In genomic region chr6:34544052-34544604, GRCh38 we compare ENCODE assay signal across 24 cellular contexts. TPM values are rescaled to one million over a fixed set of nuclear protein-coding genes. Genes with fewer than 3 reads are reported as not detected.
DNase-seq lines count a peak whose midpoint lies in the region; ATAC-seq, FAIRE-seq and TF ChIP-seq lines count a peak whose summit lies in the region.
"Had no signal": no experiment of that assay in that cellular context is flagged by ENCODE, and none has a peak within 500 bp of the region (broad histone marks: within the 10 kb centered on the region; RNA-seq: fewer than 3 reads in every experiment).

No MANE protein-coding gene starts in this region.

- H3K4me3 ChIP-seq in HepG2 (replicated peaks in 1 of 3; ENCODE audit: insufficient read depth in 1 of 3, low read depth in 2 of 3, low read length in 3 of 3) (no peak overlapping the region), right lobe of liver (no peak overlapping the region), astrocyte (ENCODE audit: insufficient read depth, low read depth, low read length) (no peak overlapping the region), right cardiac atrium (ENCODE audit: low read length) (no peak overlapping the region)

- H3K9me3 Mint-ChIP-seq in astrocyte (ENCODE audit: unreplicated experiment): no peaks in the 10 kb centered on the region
- H3K9me3 Mint-ChIP-seq in neural crest cell: no peaks in the 10 kb centered on the region
- no peaks in the 10 kb centered on the region for H3K9me3 Mint-ChIP-seq in activated T-helper 17 cell treated with anti-CD3 and anti-CD28 coated beads, Interleukin-2, amount 50 U/mL, for 72 hours

- TF ChIP-seq POLR2A in HepG2 (IDR thresholded peaks at IDR 0.05; ENCODE audit: insufficient read depth in 1 of 2, low read depth in 2 of 2, low read length in 2 of 2) (no peak), right lobe of liver (IDR thresholded peaks at IDR 0.05) (no peak)

- H3K27me3 Mint-ChIP-seq in astrocyte (ENCODE audit: low read depth, unreplicated experiment) (peaks cover 37% of the 10 kb centered on the region), neural crest cell (ENCODE audit: low read depth) (no peaks in the 10 kb centered on the region)
- H3K27me3 Mint-ChIP-seq in activated T-helper 17 cell treated with anti-CD3 and anti-CD28 coated beads, Interleukin-2, amount 50 U/mL, for 72 hours: no peaks in the 10 kb centered on the region
- H3K27me3 Mint-ChIP-seq: B cell had no signal

- H3K27ac ChIP-seq in HepG2 (ENCODE audit: extremely low read length, insufficient read depth, low read length) (no peak overlapping the region), right lobe of liver (no peak overlapping the region), astrocyte (ENCODE audit: low read depth, low read length) (no peak overlapping the region), right cardiac atrium (ENCODE audit: low read length) (no peak overlapping the region)

- 63% methylated on average over 26 of the region's 27 CpGs for WGBS in HepG2 (ENCODE audit: low lambda C conversion rate)
- 96% methylated on average over 5 of the region's 27 CpGs for WGBS in right lobe of liver (ENCODE audit: insufficient coverage, low coverage, low lambda C conversion rate, missing lambda C conversion rate)
- WGBS in right cardiac atrium: 97% methylated on average over 27 of the region's 27 CpGs

- peaks cover 22% of the 10 kb centered on the region for H3K4me1 ChIP-seq in HepG2 (ENCODE audit: insufficient read depth, low read length)
- H3K4me1 ChIP-seq in right lobe of liver: peaks cover 0 to 10% (median 0%) of the 10 kb centered on the region in 4 donors
- H3K4me1 ChIP-seq in astrocyte (ENCODE audit: insufficient read depth, low read length): peaks cover 8% of the 10 kb centered on the region
- peaks cover 4% of the 10 kb centered on the region for H3K4me1 ChIP-seq in right cardiac atrium (ENCODE audit: control insufficient read depth, insufficient read depth, low read length)

- H3K27ac Mint-ChIP-seq in astrocyte (ENCODE audit: unreplicated experiment) (no peak overlapping the region), neural crest cell (ENCODE audit: unreplicated experiment) (peak overlapping the region; percentile 60)
- H3K27ac Mint-ChIP-seq in activated T-helper 17 cell treated with anti-CD3 and anti-CD28 coated beads, Interleukin-2, amount 50 U/mL, for 72 hours: no peak overlapping the region
- H3K27ac Mint-ChIP-seq: B cell had no signal

- no peaks in the 10 kb centered on the region; the same call in 1 of the 2 replicates for H4K20me1 ChIP-seq in HepG2 (ENCODE audit: insufficient read depth, low read length)
- no peaks in the 10 kb centered on the region for H4K20me1 ChIP-seq in astrocyte (ENCODE audit: insufficient read depth, low read length)

- H3K4me1 Mint-ChIP-seq in astrocyte (ENCODE audit: low read depth, unreplicated experiment): peaks cover 5% of the 10 kb centered on the region
- no peaks in the 10 kb centered on the region for H3K4me1 Mint-ChIP-seq in neural crest cell
- H3K4me1 Mint-ChIP-seq in activated T-helper 17 cell treated with anti-CD3 and anti-CD28 coated beads, Interleukin-2, amount 50 U/mL, for 72 hours: no peaks in the 10 kb centered on the region
- H3K4me1 Mint-ChIP-seq: B cell had no signal

- peaks cover 22 to 71% of the 10 kb centered on the region in 2 experiments for H3K27me3 ChIP-seq in HepG2 (ENCODE audit: control insufficient read depth in 1 of 2, insufficient read depth in 2 of 2, low read length in 2 of 2)
- H3K27me3 ChIP-seq in right lobe of liver: no peaks in the 10 kb centered on the region
- H3K27me3 ChIP-seq in astrocyte (ENCODE audit: insufficient read depth, low read length): no peaks in the 10 kb centered on the region
- no peaks in the 10 kb centered on the region for H3K27me3 ChIP-seq in right cardiac atrium (ENCODE audit: control insufficient read depth, insufficient read depth)

- DNase-seq in HepG2 (ENCODE audit: low spot score) (no peak), right lobe of liver (no peak), astrocyte (ENCODE audit: low read depth) (no peak), neural crest cell (ENCODE audit: low read depth, low spot score) (no peak), NCI-H226 (no peak), NOMO-1 treated with DMSO at 0.1 percent for 48 hours (lab: John Stamatoyannopoulos, UW; ENCODE audit: unreplicated experiment) (no peak), right cardiac atrium (no peak)
- DNase-seq: DMS79; H7; MM.1S; NCI-H1048; NCI-H1417 treated with DMSO at 0.1 percent for 48 hours; NCI-H187 treated with DMSO at 0.1 percent for 48 hours; NCI-H510A; NCI-H774; NK-92 treated with Interleukin-12 subunit alpha and Interleukin-12 subunit beta, amount 100 ng/mL, for 24 hours; Right ventricle myocardium superior; SW 1271 had no signal

- TF ChIP-seq EP300 in HepG2 (IDR thresholded peaks at IDR 0.05; ENCODE audit: low read depth in 2 of 2, low read length in 2 of 2): no peak
- no peak for TF ChIP-seq EP300 in HepG2 (CRISPR knock-in tag; IDR thresholded peaks at IDR 0.05; ENCODE audit: borderline replicate concordance)

- H3K9ac ChIP-seq in HepG2 (ENCODE audit: insufficient read depth, low read depth, low read length): no peak overlapping the region
- H3K9ac ChIP-seq in astrocyte (ENCODE audit: low read length): no peak overlapping the region

- CTCF ChIA-PET in HepG2 (lab: Yijun Ruan, JAX; ENCODE audit: low intra/inter-chr PET ratio, low total read pairs): no interaction called here

- intact Hi-C loops in HepG2 (cut with micrococcal nuclease; ENCODE audit: unreplicated experiment): no loop called here
- intact Hi-C loops in right lobe of liver (cut with DNase I): no loop called here
- intact Hi-C loops in right cardiac atrium (cut with DNase I): no loop called here

- H2AFZ ChIP-seq in HepG2 (ENCODE audit: low read length) (no peak overlapping the region), astrocyte (ENCODE audit: low read depth, low read length) (no peak overlapping the region)

- FAIRE-seq in HepG2 (lab: Jason Lieb, UNC) (no peak), astrocyte (lab: Jason Lieb, UNC) (no peak)
- FAIRE-seq: A204.1, RCC 7860 had no signal

- no peak overlapping the region for H3K4me2 ChIP-seq in HepG2 (ENCODE audit: low read depth, low read length)
- H3K4me2 ChIP-seq in astrocyte (ENCODE audit: low read length): peak overlapping the region; percentile 56

- H3K4me3 Mint-ChIP-seq in astrocyte (ENCODE audit: unreplicated experiment) (no peak overlapping the region), neural crest cell (no peak overlapping the region)
- no peak overlapping the region for H3K4me3 Mint-ChIP-seq in activated T-helper 17 cell treated with anti-CD3 and anti-CD28 coated beads, Interleukin-2, amount 50 U/mL, for 72 hours
- H3K4me3 Mint-ChIP-seq: B cell had no signal

- in situ Hi-C loops in HepG2 (cut with HindIII; ENCODE audit: extremely low pct_ligation_motif_present, low pct_unique_long_range_greater_than_20kb): no loop called here

- BruUV-seq in HepG2 (replicated peaks; lab: Mats Ljungman, UMichigan): no TSS peak

- H3K36me3 ChIP-seq in HepG2 (replicated peaks in 1 of 2; ENCODE audit: control insufficient read depth in 1 of 2, insufficient read depth in 2 of 2, low read length in 2 of 2) (no peaks in the 10 kb centered on the region), right lobe of liver (no peaks in the 10 kb centered on the region), astrocyte (ENCODE audit: insufficient read depth, low read length) (no peaks in the 10 kb centered on the region)

- no peaks in the 10 kb centered on the region for H3K9me3 ChIP-seq in HepG2 (ENCODE audit: low read length)
- H3K9me3 ChIP-seq in right lobe of liver: no peaks in the 10 kb centered on the region
- no peaks in the 10 kb centered on the region for H3K9me3 ChIP-seq in astrocyte (ENCODE audit: insufficient read depth, low read depth, low read length)
- no peaks in the 10 kb centered on the region for H3K9me3 ChIP-seq in right cardiac atrium (ENCODE audit: control insufficient read depth, low read length)

- H3K79me2 ChIP-seq in HepG2 (ENCODE audit: insufficient read depth, low read length) (no peaks in the 10 kb centered on the region), astrocyte (ENCODE audit: insufficient read depth, low read length) (no peaks in the 10 kb centered on the region)

- ATAC-seq in HepG2 (no peak), right lobe of liver (no peak), right cardiac atrium (no peak)
- no peak for ATAC-seq in activated T-helper 17 cell treated with anti-CD3 and anti-CD28 coated beads, Interleukin-2, amount 50 U/mL, for 72 hours (replicated peaks)

- POLR2A ChIA-PET in HepG2 (lab: Yijun Ruan, JAX): no interaction called here

- H3K36me3 Mint-ChIP-seq in astrocyte (ENCODE audit: low read depth, unreplicated experiment) (no peaks in the 10 kb centered on the region), neural crest cell (ENCODE audit: low read depth) (no peaks in the 10 kb centered on the region)
- no peaks in the 10 kb centered on the region for H3K36me3 Mint-ChIP-seq in activated T-helper 17 cell treated with anti-CD3 and anti-CD28 coated beads, Interleukin-2, amount 50 U/mL, for 72 hours (ENCODE audit: low read depth)

- TF ChIP-seq CTCF in HepG2 (CRISPR knock-in tag; IDR thresholded peaks at IDR 0.05) (no peak), right lobe of liver (IDR thresholded peaks at IDR 0.05) (no peak), astrocyte (IDR thresholded peaks at IDR 0.05; ENCODE audit: insufficient read depth, low read depth, low read length) (no peak), neural crest cell (conservative IDR thresholded peaks at IDR 0.05) (no peak)

- TF ChIP-seq RAD21 in HepG2 (CRISPR knock-in tag; IDR thresholded peaks at IDR 0.05): no peak

RNA-seq across cellular contexts. Expression of gene SPDEF, which starts 12.0 kb away (rescaled TPM):
- not detected in 2 replicates for total RNA-seq in HepG2 (2016; rRNA removed; fragmentation: Illumina TruSeq; extraction: Trizol)
- total RNA-seq in HepG2 (2016; cell fraction: cytosol; rRNA removed; fragmentation: Illumina TruSeq; extraction: Trizol; ENCODE audit: low read depth): not detected in 2 replicates
- not detected in 2 replicates for total RNA-seq in HepG2 (2016; cell fraction: insoluble cytoplasmic fraction; rRNA removed; fragmentation: Illumina TruSeq; extraction: Trizol)
- total RNA-seq in HepG2 (2016; cell fraction: membrane; rRNA removed; fragmentation: Illumina TruSeq; extraction: Trizol): not detected in 2 replicates
- total RNA-seq in HepG2 (2016; cell fraction: nucleus; rRNA removed; fragmentation: Illumina TruSeq; extraction: Trizol): not detected in 2 replicates
- polyA plus RNA-seq in HepG2 (2011; rRNA removed): 0.03 TPM in 1 of 2 replicates, not detected in the other
- polyA plus RNA-seq in HepG2 (2011; cell fraction: cytosol; rRNA removed): not detected in 2 replicates
- 0.07 and 0.08 TPM in 2 replicates for polyA plus RNA-seq in HepG2 (2011; cell fraction: nucleus; rRNA removed)
- not detected in 2 replicates for polyA plus RNA-seq in HepG2 (2012)
- polyA plus RNA-seq in HepG2 (2016; cell fraction: cytosol; fragmentation: Illumina TruSeq; extraction: Trizol; ENCODE audit: low read depth): not detected in 2 replicates
- not detected in 2 replicates for polyA plus RNA-seq in HepG2 (2016; cell fraction: insoluble cytoplasmic fraction; fragmentation: Illumina TruSeq; extraction: Trizol; ENCODE audit: low read depth)
- polyA plus RNA-seq in HepG2 (2016; cell fraction: membrane; fragmentation: Illumina TruSeq; extraction: Trizol; ENCODE audit: low read depth): not detected in 2 replicates
- polyA plus RNA-seq in HepG2 (2016; cell fraction: nucleus; fragmentation: Illumina TruSeq; extraction: Trizol; ENCODE audit: insufficient read depth, low read depth): not detected in 2 replicates
- polyA minus RNA-seq in HepG2 (2011; rRNA and poly(A)+ RNA removed; ENCODE audit: low replicate concordance): not detected in 2 replicates
- not detected in 2 replicates for polyA minus RNA-seq in HepG2 (2011; cell fraction: cytosol; rRNA and poly(A)+ RNA removed)
- not detected in 2 replicates for polyA minus RNA-seq in HepG2 (2011; cell fraction: nucleus; rRNA and poly(A)+ RNA removed)
- not detected for total RNA-seq in right lobe of liver
- 0.14 and 0.16 TPM in 2 replicates for total RNA-seq in astrocyte
- 0.12 TPM in 1 of 2 replicates, not detected in the other for total RNA-seq in neural crest cell
- total RNA-seq in activated T-helper 17 cell treated with anti-CD3 and anti-CD28 coated beads, Interleukin-2, amount 50 U/mL, for 72 hours: under 1 TPM in 1 of 2 donors, not detected in 1; 0.26 TPM
- total RNA-seq in right cardiac atrium: under 1 TPM in 2 of 4 donors, not detected in 2; 0.11 to 0.17 TPM
- 0.14 TPM for polyA plus RNA-seq in right cardiac atrium
- total RNA-seq: B cell, LHCN-M2, Right ventricle myocardium superior, SK-MEL-5 had no signal
